22 cellular contexts compared by ENCODE assay signal in the genomic region with DNA sequence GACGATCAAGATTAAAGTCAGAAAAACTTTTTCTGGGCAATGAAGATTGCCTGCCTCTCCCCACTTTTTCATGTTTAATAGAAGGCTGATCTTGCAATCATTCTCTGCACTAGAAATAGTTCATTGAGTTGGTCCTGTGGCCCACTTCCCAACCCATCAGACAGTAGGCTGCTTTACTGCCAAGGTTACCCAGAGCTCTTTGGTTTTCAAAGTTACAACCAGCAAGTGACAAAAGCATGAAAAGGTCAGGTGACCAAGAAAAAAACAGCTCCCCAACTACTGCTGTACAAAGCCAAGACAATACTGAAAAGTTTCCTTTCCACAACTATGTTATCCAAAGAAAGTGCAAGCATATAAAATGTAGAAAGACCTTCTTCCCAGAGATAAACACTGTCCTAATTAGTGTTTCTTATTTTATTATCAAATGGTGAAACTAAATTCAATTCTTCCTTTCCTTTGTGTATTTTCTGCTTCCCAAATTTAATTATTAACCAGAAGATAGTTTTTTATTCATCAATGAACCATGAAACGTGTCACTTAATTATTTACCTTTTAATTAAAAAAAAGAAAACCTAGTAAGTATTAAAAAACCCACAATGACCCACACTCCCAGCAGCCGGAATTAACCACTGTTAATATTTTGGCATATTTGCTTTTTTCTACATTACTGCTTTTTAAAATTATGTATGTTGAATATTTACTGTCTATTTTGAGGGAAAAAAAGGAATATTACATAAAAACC. TPM values are rescaled to one million over a fixed set of nuclear protein-coding genes. Genes with fewer than 3 reads are reported as not detected.
DNase-seq lines count a peak whose midpoint lies in the region; ATAC-seq, FAIRE-seq and TF ChIP-seq lines count a peak whose summit lies in the region.
"Had no signal": no experiment of that assay in that cellular context is flagged by ENCODE, and none has a peak within 500 bp of the region (broad histone marks: within the 10 kb centered on the region; RNA-seq: fewer than 3 reads in every experiment).

No MANE protein-coding gene starts in this region.

- H3K27me3 Mint-ChIP-seq in chondrocyte (ENCODE audit: low read depth) (no peaks in the 10 kb centered on the region), progenitor cell of endocrine pancreas (no peaks in the 10 kb centered on the region)
- H3K27me3 Mint-ChIP-seq: CD4-positive, alpha-beta memory T cell had no signal

- H3K4me3 Mint-ChIP-seq in chondrocyte (ENCODE audit: unreplicated experiment) (no peak overlapping the region), progenitor cell of endocrine pancreas (ENCODE audit: low read depth) (no peak overlapping the region)
- H3K4me3 Mint-ChIP-seq: activated CD4-positive, alpha-beta T cell treated with anti-CD3 and anti-CD28 coated beads, Interleukin-2, amount 10 ng/mL, durations not matched to agents 7 days and 5 days; CD4-positive, alpha-beta memory T cell; naive thymus-derived CD4-positive, alpha-beta T cell had no signal

- peak overlapping the region in 1 of 2 donors; percentile 41 for H3K4me3 ChIP-seq in kidney (ENCODE audit: low read length in 2 of 2)
- H3K4me3 ChIP-seq: adrenal gland, cardiac muscle cell, spleen, testis had no signal

- H3K36me3 ChIP-seq in kidney (ENCODE audit: control insufficient read depth in 1 of 2, insufficient read depth in 2 of 2, low read length in 2 of 2) = no peaks in the 10 kb centered on the region
- H3K36me3 ChIP-seq: adrenal gland, cardiac muscle cell, spleen had no signal

- H3K9me3 ChIP-seq in kidney (ENCODE audit: control insufficient read depth in 1 of 2, low read length in 2 of 2) = no peaks in the 10 kb centered on the region
- H3K9me3 ChIP-seq: adrenal gland, testis had no signal

- peak; percentile 93 for FAIRE-seq in kidney (lab: Jason Lieb, UNC)
- FAIRE-seq: TTC549 had no signal

- H3K4me1 Mint-ChIP-seq in chondrocyte (ENCODE audit: low read depth) = peaks cover 13% of the 10 kb centered on the region
- H3K4me1 Mint-ChIP-seq in progenitor cell of endocrine pancreas (ENCODE audit: low read depth) = peaks cover 11% of the 10 kb centered on the region

- H3K27ac Mint-ChIP-seq in chondrocyte (ENCODE audit: unreplicated experiment) (peak overlapping the region; percentile 22), progenitor cell of endocrine pancreas (peak overlapping the region; percentile 91)
- H3K27ac Mint-ChIP-seq: activated CD4-positive, alpha-beta T cell treated with anti-CD3 and anti-CD28 coated beads, Interleukin-2, amount 10 ng/mL, durations not matched to agents 7 days and 5 days had no signal

- H3K36me3 Mint-ChIP-seq in chondrocyte (ENCODE audit: low read depth) (peaks cover 2% of the 10 kb centered on the region), progenitor cell of endocrine pancreas (ENCODE audit: insufficient read depth) (peaks cover 16% of the 10 kb centered on the region)

- ATAC-seq in GM18907 (IDR thresholded peaks at IDR 0.05; ENCODE audit: unreplicated experiment) (peak; percentile 45), GM21423 (IDR thresholded peaks at IDR 0.05; ENCODE audit: unreplicated experiment) (no peak), esophagus mucosa (no peak)
- ATAC-seq: naive thymus-derived CD4-positive, alpha-beta T cell had no signal

- H3K27ac ChIP-seq in kidney (ENCODE audit: low read depth in 2 of 2, low read length in 2 of 2) = peak overlapping the region; percentile 60 to 69
- H3K27ac ChIP-seq: cardiac muscle cell, parathyroid adenoma, spleen, testis had no signal

- no peak for DNase-seq in chondrocyte (ENCODE audit: low spot score)
- DNase-seq in kidney = no peak
- DNase-seq in progenitor cell of endocrine pancreas (ENCODE audit: low spot score, unreplicated experiment) = no peak
- no peak for DNase-seq in COR-L47 (lab: John Stamatoyannopoulos, UW)
- DNase-seq in activated effector memory CD4-positive, alpha-beta T cell treated with anti-CD3 and anti-CD28 coated beads, Interleukin-2, amount 50 U/mL, for 16 hours = no peak
- DNase-seq: activated CD4-positive, alpha-beta T cell treated with anti-CD3 and anti-CD28 coated beads, Interleukin-2, amount 10 ng/mL, durations not matched to agents 7 days and 5 days; activated gamma-delta T cell; CD4-positive, alpha-beta memory T cell; DND-41; mammary epithelial cell; naive thymus-derived CD4-positive, alpha-beta T cell; NCI-H187; NCI-H345; spleen; testis had no signal

- peaks cover 5 to 22% of the 10 kb centered on the region in 2 donors for H3K4me1 ChIP-seq in kidney (ENCODE audit: control insufficient read depth in 1 of 2, insufficient read depth in 1 of 2, low read depth in 1 of 2, low read length in 2 of 2)
- H3K4me1 ChIP-seq: testis had no signal

- TF ChIP-seq CTCF in chondrocyte (IDR thresholded peaks at IDR 0.05) (no peak), kidney (IDR thresholded peaks at IDR 0.05; ENCODE audit: borderline replicate concordance, extremely low read depth, insufficient read depth) (no peak), progenitor cell of endocrine pancreas (IDR thresholded peaks at IDR 0.05; ENCODE audit: unreplicated experiment) (no peak)

- H3K9ac ChIP-seq in kidney (ENCODE audit: low read length in 2 of 2) = peak overlapping the region in 1 of 2 donors; percentile 14
- H3K9ac ChIP-seq: parathyroid adenoma had no signal

- H3K9me3 Mint-ChIP-seq in chondrocyte (ENCODE audit: low read depth) (peaks cover 1% of the 10 kb centered on the region), progenitor cell of endocrine pancreas (ENCODE audit: low read depth) (peaks cover 19% of the 10 kb centered on the region)

- intact Hi-C loops in kidney (cut with DNase I) = no loop called here

RNA-seq across cellular contexts. Expression of a gene that starts 16.5 kb away (rescaled TPM):
- total RNA-seq in chondrocyte = 14.8 to 17.8 TPM (median 16.8 TPM) in 3 replicates
- 25.2 TPM for total RNA-seq in kidney
- polyA plus RNA-seq in kidney (ENCODE audit: insufficient read depth, low read depth, low replicate concordance) = 7.3 TPM
- 29.5 and 29.9 TPM in 2 replicates for total RNA-seq in progenitor cell of endocrine pancreas
- 6.3 TPM for total RNA-seq in esophagus mucosa
